In genomic region chr16:25257504-25257955, GRCh38 we compare ENCODE assay signal across 1 cellular context.
TF ChIP-seq lines count a peak whose summit lies in the region.

Gene ZKSCAN2, minus strand, starts transcription at chr16:25257845. Its CDS starts 718 bp downstream, at chr16:25257127.

TF ChIP-seq in IMR-90, 13 proteins besides CTCF, POLR2A, EP300 and RAD21:
- no peak for TF ChIP-seq RCOR1 (IDR thresholded peaks at IDR 0.05; ENCODE audit: insufficient replicate concordance, low read length)
- TF ChIP-seq FOS (IDR thresholded peaks at IDR 0.05; ENCODE audit: low read depth, low read length): 0 out of 2 replicates have a peak, but pooled peaks have one; percentile 2
- TF ChIP-seq MAFK (IDR thresholded peaks at IDR 0.05; ENCODE audit: low read depth, low read length): no peak
- no peak for TF ChIP-seq USF2 (IDR thresholded peaks at IDR 0.05; ENCODE audit: low read depth, low read length)
- peak; percentile 85; the same call in 1 of the 2 replicates for TF ChIP-seq MAZ (IDR thresholded peaks at IDR 0.05; ENCODE audit: borderline replicate concordance, low read depth, low read length)
- TF ChIP-seq SMC3 (IDR thresholded peaks at IDR 0.05; ENCODE audit: low read depth, low read length): no peak
- peak; percentile 84 for TF ChIP-seq MXI1 (IDR thresholded peaks at IDR 0.05; ENCODE audit: borderline replicate concordance, low read depth, low read length)
- TF ChIP-seq NFE2L2 (IDR thresholded peaks at IDR 0.05; ENCODE audit: low read depth, low read length): no peak
- no peak for TF ChIP-seq CHD1 (IDR thresholded peaks at IDR 0.05; ENCODE audit: low read depth, low read length)
- TF ChIP-seq RFX5 (IDR thresholded peaks at IDR 0.05; ENCODE audit: low read depth, low read length): no peak
- no peak for TF ChIP-seq BHLHE40 (IDR thresholded peaks at IDR 0.05; ENCODE audit: low read depth, low read length)
- TF ChIP-seq, protein P1, sequence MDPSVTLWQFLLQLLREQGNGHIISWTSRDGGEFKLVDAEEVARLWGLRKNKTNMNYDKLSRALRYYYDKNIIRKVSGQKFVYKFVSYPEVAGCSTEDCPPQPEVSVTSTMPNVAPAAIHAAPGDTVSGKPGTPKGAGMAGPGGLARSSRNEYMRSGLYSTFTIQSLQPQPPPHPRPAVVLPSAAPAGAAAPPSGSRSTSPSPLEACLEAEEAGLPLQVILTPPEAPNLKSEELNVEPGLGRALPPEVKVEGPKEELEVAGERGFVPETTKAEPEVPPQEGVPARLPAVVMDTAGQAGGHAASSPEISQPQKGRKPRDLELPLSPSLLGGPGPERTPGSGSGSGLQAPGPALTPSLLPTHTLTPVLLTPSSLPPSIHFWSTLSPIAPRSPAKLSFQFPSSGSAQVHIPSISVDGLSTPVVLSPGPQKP (IDR thresholded peaks at IDR 0.05; ENCODE audit: borderline replicate concordance, low read depth, low read length): no peak
- no peak for TF ChIP-seq CEBPB (IDR thresholded peaks at IDR 0.05; ENCODE audit: low read depth, low read length)
TF ChIP-seq in IMR-90: peak in this region for 3.
